ENCODE assay signal across 1 cellular context in the genomic region with DNA sequence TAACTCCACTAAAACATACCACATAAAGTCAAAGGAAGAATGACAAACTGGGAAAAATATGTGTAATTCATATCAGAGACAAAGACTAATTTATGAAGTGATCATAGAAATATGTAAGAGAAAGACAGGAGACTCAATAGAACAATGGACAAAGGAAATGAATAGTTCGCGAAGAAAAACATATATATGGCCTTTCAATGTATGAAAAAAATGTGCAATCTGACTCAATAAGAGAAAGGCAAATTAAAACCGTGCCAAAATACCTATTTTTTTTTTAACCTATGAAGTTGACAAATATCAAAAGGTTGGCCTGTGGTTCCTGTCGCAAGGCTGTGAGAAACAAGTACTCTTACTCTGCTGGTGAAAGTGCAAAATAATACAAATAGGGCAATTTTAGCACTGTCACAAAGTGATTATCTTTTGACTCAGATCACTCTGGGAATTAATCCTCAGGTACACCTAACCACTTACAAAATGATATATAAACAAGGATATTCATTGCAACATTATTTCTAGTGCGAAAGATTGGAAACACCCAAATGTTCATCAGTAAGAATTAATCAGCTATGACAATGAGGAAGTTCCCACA.
TF ChIP-seq lines count a peak whose summit lies in the region.

No MANE protein-coding gene starts in this region.

TF ChIP-seq in endothelial cell of umbilical vein, 7 proteins besides CTCF, POLR2A, EP300 and RAD21:
- TF ChIP-seq EZH2 (IDR thresholded peaks at IDR 0.05; ENCODE audit: borderline replicate concordance, low read depth, low read length, severe bottlenecking) (no peak), MYC (IDR thresholded peaks at IDR 0.05; ENCODE audit: low read depth, low read length) (no peak), POLR2AphosphoS5 (IDR thresholded peaks at IDR 0.05; ENCODE audit: insufficient read depth, low read depth, low read length) (no peak), FOS (IDR thresholded peaks at IDR 0.05; ENCODE audit: borderline replicate concordance, insufficient read depth, low read length) (peak; percentile 61), JUN (IDR thresholded peaks at IDR 0.05; ENCODE audit: borderline replicate concordance, insufficient read depth, insufficient read length, low read depth) (peak; percentile 93), GATA2 (IDR thresholded peaks at IDR 0.05; ENCODE audit: insufficient read depth, insufficient read length, low read depth, low read length) (peak; percentile 5)
- TF ChIP-seq, protein P1, sequence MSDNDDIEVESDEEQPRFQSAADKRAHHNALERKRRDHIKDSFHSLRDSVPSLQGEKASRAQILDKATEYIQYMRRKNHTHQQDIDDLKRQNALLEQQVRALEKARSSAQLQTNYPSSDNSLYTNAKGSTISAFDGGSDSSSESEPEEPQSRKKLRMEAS (IDR thresholded peaks at IDR 0.05; ENCODE audit: insufficient read depth, insufficient read length), result no peak
